In genomic region chr3:131899021-131899420, GRCh38 we compare ENCODE assay signal across 21 cellular contexts.
"Had no signal": no experiment of that assay in that cellular context is flagged by ENCODE, and none has a peak within 500 bp of the region (broad histone marks: within the 10 kb centered on the region; RNA-seq: fewer than 3 reads in every experiment).

No MANE protein-coding gene starts in this region.

- H3K36me3 ChIP-seq: lower lobe of right lung, right lobe of liver, suprapubic skin had no signal

- H3K27me3 ChIP-seq: dorsolateral prefrontal cortex, right lobe of liver, suprapubic skin had no signal

- H3K4me3 Mint-ChIP-seq: immature natural killer cell; natural killer cell; stimulated activated naive CD8-positive, alpha-beta T cell treated with anti-CD3 and anti-CD28 coated beads, Interleukin-15, amount 100 ng/mL, for 72 hours had no signal

- H2AFZ ChIP-seq: parathyroid adenoma had no signal

- H3K79me2 ChIP-seq: parathyroid adenoma had no signal

- H3K27me3 Mint-ChIP-seq: progenitor cell of endocrine pancreas; stimulated activated naive CD8-positive, alpha-beta T cell treated with anti-CD3 and anti-CD28 coated beads, Interleukin-15, amount 100 ng/mL, for 72 hours had no signal

- H3K4me3 ChIP-seq: dorsolateral prefrontal cortex, lower lobe of right lung, right lobe of liver, suprapubic skin had no signal

- H3K9me3 ChIP-seq: lower lobe of right lung, right lobe of liver, suprapubic skin had no signal

- H3K4me1 Mint-ChIP-seq: immature natural killer cell; natural killer cell; stimulated activated naive CD8-positive, alpha-beta T cell treated with anti-CD3 and anti-CD28 coated beads, Interleukin-15, amount 100 ng/mL, for 72 hours had no signal

- ATAC-seq: left ventricle myocardium superior; lower lobe of right lung; natural killer cell; right lobe of liver; stimulated activated naive CD8-positive, alpha-beta T cell treated with anti-CD3 and anti-CD28 coated beads, Interleukin-15, amount 100 ng/mL, for 72 hours had no signal

- H3K27ac Mint-ChIP-seq: immature natural killer cell; natural killer cell; progenitor cell of endocrine pancreas; stimulated activated naive CD8-positive, alpha-beta T cell treated with anti-CD3 and anti-CD28 coated beads, Interleukin-15, amount 100 ng/mL, for 72 hours had no signal

- H3K27ac ChIP-seq: dorsolateral prefrontal cortex, lower lobe of right lung, parathyroid adenoma, right lobe of liver, suprapubic skin had no signal

- H3K9ac ChIP-seq: parathyroid adenoma had no signal

- DNase-seq: dorsolateral prefrontal cortex; effector CD4-positive, alpha-beta T cell; hypothalamus; immature natural killer cell; islet precursor cell; kidney glomerular epithelial cell; left ventricle myocardium superior; lower lobe of right lung; natural killer cell; right lobe of liver; small intestine; stimulated activated CD4-positive, alpha-beta T cell treated with anti-CD3 and anti-CD28 coated beads, Interleukin-12 subunit alpha, Interleukin-12 subunit beta, amount 100 ng/mL, for 4 hours; stimulated activated CD4-positive, alpha-beta T cell treated with anti-CD3 and anti-CD28 coated beads, Interleukin-1b, Interleukin-23, amount 100 ng/mL, for 48 hours; stimulated activated CD4-positive, alpha-beta T cell treated with anti-CD3 and anti-CD28 coated beads, Interleukin-4, amount 100 ng/mL, for 1 hour; stimulated activated CD8-positive, alpha-beta memory T cell treated with anti-CD3 and anti-CD28 coated beads, Interleukin-4, amount 100 ng/mL, for 48 hours; stimulated activated naive CD4-positive, alpha-beta T cell; stimulated activated naive CD8-positive, alpha-beta T cell treated with anti-CD3 and anti-CD28 coated beads, Interleukin-15, amount 100 ng/mL, for 72 hours; trophoblast cell had no signal

- H3K36me3 Mint-ChIP-seq: immature natural killer cell, natural killer cell had no signal

- H3K4me1 ChIP-seq: lower lobe of right lung, parathyroid adenoma, right lobe of liver, suprapubic skin had no signal

- H3K9me3 Mint-ChIP-seq: natural killer cell; stimulated activated naive CD8-positive, alpha-beta T cell treated with anti-CD3 and anti-CD28 coated beads, Interleukin-15, amount 100 ng/mL, for 72 hours had no signal
